ENCODE assay signal across 18 cellular contexts in genomic region chr2:48767330-48767729, GRCh38. TPM values are rescaled to one million over a fixed set of nuclear protein-coding genes. Genes with fewer than 3 reads are reported as not detected.
"Had no signal": no experiment of that assay in that cellular context is flagged by ENCODE, and none has a peak within 500 bp of the region (broad histone marks: within the 10 kb centered on the region; RNA-seq: fewer than 3 reads in every experiment).

No MANE protein-coding gene starts in this region.

- H3K36me3 Mint-ChIP-seq: activated CD8-positive, alpha-beta memory T cell treated with anti-CD3 and anti-CD28 coated beads, Interleukin-2, amount 10 ng/mL, durations not matched to agents 7 days and 5 days; activated naive CD8-positive, alpha-beta T cell; natural killer cell treated with Interleukin-12 subunit alpha and Interleukin-12 subunit beta and Interleukin-15 and Interleukin-18, amount 100 ng/mL, for 72 hours; type B pancreatic cell had no signal

- H3K4me3 Mint-ChIP-seq: activated CD8-positive, alpha-beta memory T cell treated with anti-CD3 and anti-CD28 coated beads, Interleukin-2, amount 10 ng/mL, durations not matched to agents 7 days and 5 days; activated naive CD8-positive, alpha-beta T cell; natural killer cell treated with Interleukin-12 subunit alpha and Interleukin-12 subunit beta and Interleukin-15 and Interleukin-18, amount 100 ng/mL, for 72 hours; type B pancreatic cell had no signal

- DNase-seq: activated CD4-positive, alpha-beta T cell treated with anti-CD3 and anti-CD28 coated beads, Interleukin-2, amount 50 U/mL, for 48 hours; activated CD4-positive, CD25-positive, alpha-beta regulatory T cell treated with anti-CD3 and anti-CD28 coated beads, Interleukin-2, amount 50 U/mL, for 72 hours; activated CD8-positive, alpha-beta memory T cell treated with anti-CD3 and anti-CD28 coated beads, Interleukin-2, amount 10 ng/mL, durations not matched to agents 7 days and 5 days; activated gamma-delta T cell; activated T-cell treated with anti-CD3 and anti-CD28 coated beads, Interleukin-2, amount 50 U/mL, for 48 hours; brain microvascular endothelial cell; cerebellar nuclear complex; dermis blood vessel endothelial cell; psoas muscle; stimulated activated CD4-positive, alpha-beta T cell treated with anti-CD3 and anti-CD28 coated beads, Interleukin-12 subunit alpha, Interleukin-12 subunit beta, amount 100 ng/mL, for 4 hours; stimulated activated naive CD4-positive, alpha-beta T cell treated with Interleukin-2 at 50 U/mL for 16 hours had no signal

- H3K27me3 ChIP-seq: brain microvascular endothelial cell, left lung, suprapubic skin had no signal

- H3K9me3 ChIP-seq: suprapubic skin had no signal

- H3K4me1 Mint-ChIP-seq: activated CD8-positive, alpha-beta memory T cell treated with anti-CD3 and anti-CD28 coated beads, Interleukin-2, amount 10 ng/mL, durations not matched to agents 7 days and 5 days had no signal

- H3K27ac ChIP-seq: brain microvascular endothelial cell, left lung, psoas muscle, suprapubic skin had no signal

- H3K36me3 ChIP-seq: brain microvascular endothelial cell, left lung, suprapubic skin had no signal

- H3K4me3 ChIP-seq: left lung, psoas muscle, suprapubic skin had no signal

- H3K4me1 ChIP-seq: left lung, psoas muscle, suprapubic skin had no signal

- H3K27ac Mint-ChIP-seq: activated CD8-positive, alpha-beta memory T cell treated with anti-CD3 and anti-CD28 coated beads, Interleukin-2, amount 10 ng/mL, durations not matched to agents 7 days and 5 days; activated naive CD8-positive, alpha-beta T cell; natural killer cell treated with Interleukin-12 subunit alpha and Interleukin-12 subunit beta and Interleukin-15 and Interleukin-18, amount 100 ng/mL, for 72 hours; type B pancreatic cell had no signal

- ATAC-seq: activated CD8-positive, alpha-beta memory T cell treated with anti-CD3 and anti-CD28 coated beads, Interleukin-2, amount 10 ng/mL, durations not matched to agents 7 days and 5 days; left lung; natural killer cell treated with Interleukin-12 subunit alpha and Interleukin-12 subunit beta and Interleukin-15 and Interleukin-18, amount 100 ng/mL, for 72 hours; psoas muscle had no signal

RNA-seq across cellular contexts. Expression of gene LHCGR, which starts 11.8 kb away (rescaled TPM):
- total RNA-seq: activated CD8-positive, alpha-beta memory T cell treated with anti-CD3 and anti-CD28 coated beads, Interleukin-2, amount 10 ng/mL, durations not matched to agents 7 days and 5 days; dermis blood vessel endothelial cell; natural killer cell treated with Interleukin-12 subunit alpha and Interleukin-12 subunit beta and Interleukin-15 and Interleukin-18, amount 100 ng/mL, for 72 hours; osteoblast; psoas muscle; suprapubic skin; T-helper 2 cell treated with Interferon-gamma antibody and Interleukin-4, amounts not matched to agents 100 ng/mL and 5 ng/mL, for 36 hours had no signal
